17 cellular contexts compared by ENCODE assay signal in the genomic region with DNA sequence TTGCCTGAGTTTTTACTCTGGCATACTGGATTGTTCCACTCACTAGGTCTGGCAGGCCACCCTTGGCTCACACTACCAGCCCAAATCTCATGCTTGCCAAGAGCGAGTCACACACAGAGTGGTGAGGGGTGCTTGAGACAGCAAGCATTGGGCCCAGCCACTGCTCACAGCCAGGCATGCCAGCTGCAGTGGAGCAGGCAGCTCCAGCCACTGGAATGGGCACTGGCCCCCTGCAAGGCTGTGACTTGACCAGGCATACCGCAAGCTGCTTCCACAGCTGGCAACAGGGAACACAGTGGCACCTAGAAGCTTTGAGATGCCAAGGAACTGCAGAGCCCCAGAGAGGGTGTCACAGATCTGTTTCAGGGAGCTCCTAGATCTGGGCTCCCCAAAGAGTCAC.
A peak's percentile ranks its signal among the peaks of the same experiment; 100 is the strongest.
DNase-seq lines count a peak whose midpoint lies in the region; ATAC-seq and TF ChIP-seq lines count a peak whose summit lies in the region.
"Had no signal": no experiment of that assay in that cellular context is flagged by ENCODE, and none has a peak within 500 bp of the region (broad histone marks: within the 10 kb centered on the region; RNA-seq: fewer than 3 reads in every experiment).

No MANE protein-coding gene starts in this region.

- H3K4me1 ChIP-seq in upper lobe of right lung, result no peaks in the 10 kb centered on the region
- H3K4me1 ChIP-seq in effector memory CD4-positive, alpha-beta T cell (ENCODE audit: control insufficient read depth, insufficient read depth, low read length, poor library complexity, severe bottlenecking), result no peaks in the 10 kb centered on the region

- TF ChIP-seq CTCF in upper lobe of right lung (IDR thresholded peaks at IDR 0.05), result no peak

- no peaks in the 10 kb centered on the region for H3K36me3 ChIP-seq in upper lobe of right lung
- H3K36me3 ChIP-seq in effector memory CD4-positive, alpha-beta T cell (ENCODE audit: control insufficient read depth, insufficient read depth, low read length), result no peaks in the 10 kb centered on the region

- H3K27ac ChIP-seq in upper lobe of right lung, result no peak overlapping the region
- H3K27ac ChIP-seq in effector memory CD4-positive, alpha-beta T cell (ENCODE audit: insufficient read depth, low read length, poor library complexity, severe bottlenecking), result no peak overlapping the region
- H3K27ac ChIP-seq: C4-2B had no signal

- ATAC-seq in upper lobe of right lung, result peak; percentile 30
- ATAC-seq: K562 had no signal

- H3K9me3 ChIP-seq in upper lobe of right lung, result no peaks in the 10 kb centered on the region
- no peaks in the 10 kb centered on the region for H3K9me3 ChIP-seq in effector memory CD4-positive, alpha-beta T cell (ENCODE audit: control insufficient read depth, low read length)

- H3K27me3 ChIP-seq in upper lobe of right lung, result no peaks in the 10 kb centered on the region
- H3K27me3 ChIP-seq in effector memory CD4-positive, alpha-beta T cell (replicated peaks; ENCODE audit: control insufficient read depth, insufficient read depth, low read length, poor library complexity, severe bottlenecking), result no peaks in the 10 kb centered on the region

- DNase-seq in M059J (ENCODE audit: low read depth), result peak; percentile 11
- DNase-seq in NCI-H446 treated with DMSO at 0.1 percent for 48 hours (lab: John Stamatoyannopoulos, UW), result peak; percentile 81
- peak; percentile 35 for DNase-seq in glomerular visceral epithelial cell (ENCODE audit: extremely low spot score)
- peak; percentile 57 for DNase-seq in upper lobe of right lung
- DNase-seq in NOMO-1 treated with DMSO at 0.1 percent for 48 hours (lab: John Stamatoyannopoulos, UW; ENCODE audit: unreplicated experiment), result no peak
- DNase-seq in DMS79 treated with DMSO at 0.1 percent for 48 hours (lab: John Stamatoyannopoulos, UW), result no peak
- DNase-seq in effector memory CD4-positive, alpha-beta T cell, result no peak
- DNase-seq: AML-193, DMS79, GOT3, NCI-H1417, NCI-H187, NCI-H345, NCI-H526 treated with DMSO at 0.1 percent for 48 hours, Right ventricle myocardium superior had no signal

- no peak overlapping the region for H3K4me3 ChIP-seq in upper lobe of right lung
- H3K4me3 ChIP-seq in effector memory CD4-positive, alpha-beta T cell (ENCODE audit: insufficient read depth, low read depth, low read length, poor library complexity, severe bottlenecking), result no peak overlapping the region
- H3K4me3 ChIP-seq: K562 had no signal

- intact Hi-C loops in upper lobe of right lung (cut with DNase I), result no loop called here

Comparison
In these comparisons a context has a peak if more than half of its experiments do, and no peak if none do; other contexts are left out.
1. DNase-seq: peak in M059J (single experiment), NCI-H446 treated with DMSO at 0.1 percent for 48 hours (single experiment), glomerular visceral epithelial cell (single experiment) and upper lobe of right lung (single experiment); none in NOMO-1 treated with DMSO at 0.1 percent for 48 hours (single experiment), DMS79 treated with DMSO at 0.1 percent for 48 hours (single experiment) and effector memory CD4-positive, alpha-beta T cell (0 of 3).